Comparison of ENCODE assay signal across 10 cellular contexts in genomic region chr3:21750291-21750690, GRCh38. TPM values are rescaled to one million over a fixed set of nuclear protein-coding genes. Genes with fewer than 3 reads are reported as not detected.
DNase-seq lines count a peak whose midpoint lies in the region; ATAC-seq and TF ChIP-seq lines count a peak whose summit lies in the region.
"Had no signal": no experiment of that assay in that cellular context is flagged by ENCODE, and none has a peak within 500 bp of the region (broad histone marks: within the 10 kb centered on the region; RNA-seq: fewer than 3 reads in every experiment).

No MANE protein-coding gene starts in this region.

- peaks cover 28% of the 10 kb centered on the region for H3K4me1 Mint-ChIP-seq in GM23338
- H3K4me1 Mint-ChIP-seq in brain, result peaks cover 89% of the 10 kb centered on the region
- H3K4me1 Mint-ChIP-seq in CD14-positive monocyte, result no peaks in the 10 kb centered on the region
- H3K4me1 Mint-ChIP-seq: stimulated activated naive B cell treated with anti-CD40 and anti-IgM and Interleukin-4, amounts not matched to agents 10 μg/mL and 1 μg/mL and 100 μg/mL, for 72 hours had no signal

- H3K27me3 ChIP-seq in GM23338 (ENCODE audit: insufficient read depth), result peaks cover 11% of the 10 kb centered on the region; the same call in 1 of the 2 replicates
- no peaks in the 10 kb centered on the region for H3K27me3 ChIP-seq in iPS DF 6.9 (ENCODE audit: control insufficient read depth, insufficient read depth, low read length)
- H3K27me3 ChIP-seq: SJSA1 had no signal

- no peaks in the 10 kb centered on the region for H3K9me2 ChIP-seq in GM23338 (ENCODE audit: insufficient read depth)

- H3K9me3 ChIP-seq in iPS DF 6.9 (ENCODE audit: control insufficient read depth, insufficient read depth, low read length), result no peaks in the 10 kb centered on the region
- H3K9me3 ChIP-seq: SJSA1 had no signal

- peak overlapping the region; percentile 98 for H2AFZ ChIP-seq in GM23338

- intact Hi-C loops in CD14-positive monocyte (cut with micrococcal nuclease), result no loop called here

- H3K27me3 Mint-ChIP-seq in GM23338 (ENCODE audit: insufficient read depth, low read depth, poor library complexity) (peaks cover 2% of the 10 kb centered on the region), brain (peaks cover 8% of the 10 kb centered on the region), CD14-positive monocyte (ENCODE audit: low read depth in 3 of 3) (peaks cover 9 to 19% (median 9%) of the 10 kb centered on the region in 3 donors)

- peak overlapping the region; percentile 90 for H3K4me3 Mint-ChIP-seq in GM23338
- H3K4me3 Mint-ChIP-seq in brain, result peak overlapping the region; percentile 88 to 97 (median 94)
- H3K4me3 Mint-ChIP-seq in CD14-positive monocyte, result peak overlapping the region in 1 of 2 donors; percentile 18
- H3K4me3 Mint-ChIP-seq: stimulated activated naive B cell treated with anti-CD40 and anti-IgM and Interleukin-4, amounts not matched to agents 10 μg/mL and 1 μg/mL and 100 μg/mL, for 72 hours had no signal

- H3K27ac ChIP-seq in GM23338 (ENCODE audit: low read depth), result no peak overlapping the region
- H3K27ac ChIP-seq in iPS DF 6.9 (ENCODE audit: low read length), result no peak overlapping the region
- H3K27ac ChIP-seq: SJSA1 had no signal

- H3K4me3 ChIP-seq in GM23338 (peak overlapping the region; percentile 82), iPS DF 6.9 (ENCODE audit: low read length) (peak overlapping the region; percentile 87; the same call in 1 of the 2 replicates), retinal pigment epithelial cell (ENCODE audit: low read length) (peak overlapping the region; percentile 75)
- H3K4me3 ChIP-seq: SJSA1 had no signal

- H4K20me1 ChIP-seq in GM23338 (replicated peaks; ENCODE audit: insufficient read depth), result no peaks in the 10 kb centered on the region

- no peaks in the 10 kb centered on the region for H3F3A ChIP-seq in GM23338 (replicated peaks; ENCODE audit: low read depth)

- H3K36me3 ChIP-seq in GM23338 (ENCODE audit: insufficient read depth) (no peaks in the 10 kb centered on the region), iPS DF 6.9 (ENCODE audit: control insufficient read depth, insufficient read depth, low read length) (no peaks in the 10 kb centered on the region)
- H3K36me3 ChIP-seq: SJSA1 had no signal

- H3K36me3 Mint-ChIP-seq in GM23338 (ENCODE audit: low read depth), result no peaks in the 10 kb centered on the region
- H3K36me3 Mint-ChIP-seq in brain, result no peaks in the 10 kb centered on the region
- no peaks in the 10 kb centered on the region for H3K36me3 Mint-ChIP-seq in CD14-positive monocyte
- H3K36me3 Mint-ChIP-seq: stimulated activated naive B cell treated with anti-CD40 and anti-IgM and Interleukin-4, amounts not matched to agents 10 μg/mL and 1 μg/mL and 100 μg/mL, for 72 hours had no signal

- H3K4me1 ChIP-seq in GM23338 (ENCODE audit: insufficient read depth) (peaks cover 17% of the 10 kb centered on the region), iPS DF 6.9 (ENCODE audit: control insufficient read depth, insufficient read depth, low read length) (no peaks in the 10 kb centered on the region; the same call in 1 of the 2 replicates)
- H3K4me1 ChIP-seq: SJSA1 had no signal

- ATAC-seq in GM23338, result no peak
- ATAC-seq: stimulated activated naive B cell treated with anti-CD40 and anti-IgM and Interleukin-4, amounts not matched to agents 10 μg/mL and 1 μg/mL and 100 μg/mL, for 72 hours had no signal

- H3K9me3 Mint-ChIP-seq in GM23338 (no peaks in the 10 kb centered on the region), brain (no peaks in the 10 kb centered on the region), CD14-positive monocyte (peaks cover 0 to 5% (median 1%) of the 10 kb centered on the region in 7 donors)
- H3K9me3 Mint-ChIP-seq: stimulated activated naive B cell treated with anti-CD40 and anti-IgM and Interleukin-4, amounts not matched to agents 10 μg/mL and 1 μg/mL and 100 μg/mL, for 72 hours had no signal

- in situ Hi-C loops in ACHN (cut with HindIII; ENCODE audit: low pct_ligation_motif_present, low pct_unique_long_range_greater_than_20kb, low sequenced_read_pairs), result no loop called here

- WGBS in iPS DF 6.9 (ENCODE audit: insufficient coverage, insufficient read length), result no CpG with 5 or more reads among the region's 4 CpGs

- H3K79me2 ChIP-seq in GM23338 (replicated peaks; ENCODE audit: insufficient read depth), result 0 out of 2 replicates have a peak, but pooled peaks cover 5% of the 10 kb centered on the region

- H3K4me2 ChIP-seq in GM23338, result peak overlapping the region; percentile 96

- DNase-seq in GM23338 (ENCODE audit: low spot score), result peak; percentile 16
- no peak for DNase-seq in iPS DF 6.9 (ENCODE audit: low read depth, low spot score)
- no peak for DNase-seq in retinal pigment epithelial cell (ENCODE audit: low read depth)
- no peak for DNase-seq in activated naive CD4-positive, alpha-beta T cell treated with anti-CD3 and anti-CD28 coated beads, Interleukin-2, amount 50 U/mL, for 16 hours
- no peak for DNase-seq in activated CD4-positive, alpha-beta T cell treated with anti-CD3 and anti-CD28 coated beads for 48 hours
- no peak for DNase-seq in CD14-positive monocyte (ENCODE audit: low spot score)
- no peak for DNase-seq in ACHN
- DNase-seq: stimulated activated naive B cell treated with anti-CD40 and anti-IgM and Interleukin-4, amounts not matched to agents 10 μg/mL and 1 μg/mL and 100 μg/mL, for 72 hours had no signal

- H3K27ac Mint-ChIP-seq in GM23338 (no peak overlapping the region), brain (peak overlapping the region; percentile 68 to 96 (median 90)), CD14-positive monocyte (no peak overlapping the region)
- H3K27ac Mint-ChIP-seq: stimulated activated naive B cell treated with anti-CD40 and anti-IgM and Interleukin-4, amounts not matched to agents 10 μg/mL and 1 μg/mL and 100 μg/mL, for 72 hours had no signal

- TF ChIP-seq CTCF in GM23338 (conservative IDR thresholded peaks at IDR 0.05; ENCODE audit: low read depth in 2 of 2), result no peak
- no peak for TF ChIP-seq CTCF in brain (conservative IDR thresholded peaks at IDR 0.05)
- TF ChIP-seq CTCF in retinal pigment epithelial cell (conservative IDR thresholded peaks at IDR 0.05; ENCODE audit: low read depth, low read length), result no peak
- no peak for TF ChIP-seq CTCF in CD14-positive monocyte (IDR thresholded peaks at IDR 0.05)

TF ChIP-seq in GM23338, 12 proteins besides CTCF, POLR2A, EP300 and RAD21:
- TF ChIP-seq ETS1 (IDR thresholded peaks at IDR 0.05), result no peak
TF ChIP-seq in GM23338: peak in this region for 0.

RNA-seq across cellular contexts. Expression of gene ZNF385D, which starts 0.7 kb away (rescaled TPM):
- 2.4 and 2.7 TPM in 2 replicates for total RNA-seq in GM23338 (2014; rRNA removed; shearing (Covaris generic))
- 9.7 and 12.3 TPM in 2 replicates for polyA plus RNA-seq in GM23338 (2016; fragmentation: Nextera tagmentation; extraction: Ambion mirVana)
- 0.75 TPM for polyA plus RNA-seq in brain (ENCODE audit: insufficient read depth, low read depth, low replicate concordance)
- polyA plus RNA-seq in CD14-positive monocyte, result not detected
- total RNA-seq: SJSA1 had no signal

Comparison
In these comparisons a context has a peak if more than half of its experiments do, and no peak if none do; other contexts are left out.
1. H3K27ac Mint-ChIP-seq: peak in brain (5 of 5); none in GM23338 (single experiment) and CD14-positive monocyte (0 of 7).
2. Peak in every context shown above with its lines, with median percentiles within 50 percentile points of each other: H3K4me3 ChIP-seq.